Comparison of ENCODE assay signal across 32 cellular contexts in the genomic region with DNA sequence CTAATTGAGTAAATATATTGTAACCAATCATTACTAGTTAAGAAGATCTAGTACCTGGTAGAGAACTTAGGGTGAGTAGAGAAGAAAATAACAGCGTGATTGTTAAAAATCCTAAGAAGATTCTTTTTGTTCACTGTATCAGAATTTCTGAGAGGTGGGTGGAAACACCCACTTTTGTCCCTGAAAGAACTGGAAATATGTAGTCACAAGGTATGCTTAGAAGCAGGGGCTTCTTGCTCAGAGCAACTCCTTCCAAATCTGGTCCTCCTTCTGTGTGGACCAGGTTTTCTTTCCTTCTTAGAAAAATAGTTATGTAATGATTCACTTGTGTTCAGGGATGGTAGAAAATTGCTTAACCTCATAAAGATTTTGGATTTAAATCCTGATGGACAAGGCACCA. TPM values are rescaled to one million over a fixed set of nuclear protein-coding genes. Genes with fewer than 3 reads are reported as not detected.
"Had no signal": no experiment of that assay in that cellular context is flagged by ENCODE, and none has a peak within 500 bp of the region (broad histone marks: within the 10 kb centered on the region; RNA-seq: fewer than 3 reads in every experiment).

No MANE protein-coding gene starts in this region.

- H3K4me1 ChIP-seq: adrenal gland, colonic mucosa had no signal

- H3K27me3 ChIP-seq: adrenal gland, body of pancreas, colonic mucosa had no signal

- H3K4me3 Mint-ChIP-seq: activated B cell treated with CpG ODN at 0.5 μM for 24 hours; activated CD8-positive, alpha-beta T cell treated with anti-CD3 and anti-CD28 coated beads for 36 hours; activated naive CD8-positive, alpha-beta T cell; activated T-cell treated with anti-CD3 and anti-CD28 coated beads, Interleukin-2, amount 50 U/mL, for 4 hours; activated T-helper 17 cell treated with anti-CD3 and anti-CD28 coated beads, Interleukin-2, amount 50 U/mL, for 72 hours had no signal

- DNase-seq: activated B cell treated with CpG ODN at 0.5 μM for 24 hours; activated CD4-positive, alpha-beta T cell treated with anti-CD3 and anti-CD28 coated beads for 48 hours; activated CD4-positive, alpha-beta T cell treated with anti-CD3 and anti-CD28 coated beads, Interleukin-2, amount 50 U/mL, for 1 hour; activated CD4-positive, alpha-beta T cell treated with anti-CD3 and anti-CD28 coated beads, Interleukin-2, amount 50 U/mL, for 48 hours; activated CD8-positive, alpha-beta memory T cell treated with anti-CD3 and anti-CD28 coated beads for 24 hours; activated CD8-positive, alpha-beta T cell treated with anti-CD3 and anti-CD28 coated beads for 36 hours; activated effector memory CD4-positive, alpha-beta T cell treated with Interleukin-2 at 50 U/mL for 16 hours; activated gamma-delta T cell treated with Interleukin-2 at 50 U/mL for 16 hours; activated naive CD4-positive, alpha-beta T cell treated with anti-CD3 and anti-CD28 coated beads, Interleukin-2, amount 50 U/mL, for 16 hours; activated naive CD4-positive, alpha-beta T cell treated with Interleukin-2 at 50 U/mL for 16 hours; activated T-cell treated with anti-CD3 and anti-CD28 coated beads, Interleukin-2, amount 50 U/mL, for 4 hours; adrenal gland; amygdala; aorta; body of pancreas; central memory CD4-positive, alpha-beta T cell; cerebellar nuclear complex; colonic mucosa; effector CD8-positive, alpha-beta T cell; esophagus squamous epithelium; foreskin melanocyte; T-helper 2 cell; WERI-Rb-1 had no signal

- H3K9me3 ChIP-seq: adrenal gland, body of pancreas, colonic mucosa, esophagus squamous epithelium, gastroesophageal sphincter had no signal

- H3K36me3 Mint-ChIP-seq: activated naive CD8-positive, alpha-beta T cell had no signal

- H3K27ac Mint-ChIP-seq: activated B cell treated with CpG ODN at 0.5 μM for 24 hours; activated CD8-positive, alpha-beta T cell treated with anti-CD3 and anti-CD28 coated beads for 36 hours; activated naive CD8-positive, alpha-beta T cell; activated T-helper 17 cell treated with anti-CD3 and anti-CD28 coated beads, Interleukin-2, amount 50 U/mL, for 72 hours had no signal

- H3K4me3 ChIP-seq: adrenal gland, body of pancreas, colonic mucosa, esophagus squamous epithelium, gastroesophageal sphincter had no signal

- H3K27ac ChIP-seq: adrenal gland, colonic mucosa, gastroesophageal sphincter, WERI-Rb-1 had no signal

- H3K9me3 Mint-ChIP-seq: activated B cell treated with CpG ODN at 0.5 μM for 24 hours; activated CD8-positive, alpha-beta T cell treated with anti-CD3 and anti-CD28 coated beads for 36 hours; activated T-cell treated with anti-CD3 and anti-CD28 coated beads, Interleukin-2, amount 50 U/mL, for 4 hours; activated T-helper 17 cell treated with anti-CD3 and anti-CD28 coated beads, Interleukin-2, amount 50 U/mL, for 72 hours had no signal

- H3K36me3 ChIP-seq: adrenal gland, colonic mucosa, esophagus squamous epithelium, gastroesophageal sphincter, WERI-Rb-1 had no signal

- H3K4me1 Mint-ChIP-seq: activated B cell treated with CpG ODN at 0.5 μM for 24 hours; activated T-helper 17 cell treated with anti-CD3 and anti-CD28 coated beads, Interleukin-2, amount 50 U/mL, for 72 hours had no signal

RNA-seq across cellular contexts. Expression of a gene that starts 46.5 kb away (rescaled TPM):
- total RNA-seq: activated CD8-positive, alpha-beta T cell treated with anti-CD3 and anti-CD28 coated beads for 36 hours; activated T-helper 17 cell treated with anti-CD3 and anti-CD28 coated beads, Interleukin-2, amount 50 U/mL, for 72 hours; dermis microvascular lymphatic vessel endothelial cell; endothelial cell of umbilical vein; fibroblast of lung; fibroblast of villous mesenchyme; glomerular endothelial cell; T-helper 1 cell treated with Interleukin-12 subunit alpha and Interleukin-12 subunit beta and Interleukin-4 antibody, amounts not matched to agents 30 ng/mL and 1 ng/mL, for 36 hours had no signal
- polyA plus RNA-seq: aorta, endothelial cell of umbilical vein, fibroblast of lung had no signal
